ENCODE assay signal across 1 cellular context in the genomic region with DNA sequence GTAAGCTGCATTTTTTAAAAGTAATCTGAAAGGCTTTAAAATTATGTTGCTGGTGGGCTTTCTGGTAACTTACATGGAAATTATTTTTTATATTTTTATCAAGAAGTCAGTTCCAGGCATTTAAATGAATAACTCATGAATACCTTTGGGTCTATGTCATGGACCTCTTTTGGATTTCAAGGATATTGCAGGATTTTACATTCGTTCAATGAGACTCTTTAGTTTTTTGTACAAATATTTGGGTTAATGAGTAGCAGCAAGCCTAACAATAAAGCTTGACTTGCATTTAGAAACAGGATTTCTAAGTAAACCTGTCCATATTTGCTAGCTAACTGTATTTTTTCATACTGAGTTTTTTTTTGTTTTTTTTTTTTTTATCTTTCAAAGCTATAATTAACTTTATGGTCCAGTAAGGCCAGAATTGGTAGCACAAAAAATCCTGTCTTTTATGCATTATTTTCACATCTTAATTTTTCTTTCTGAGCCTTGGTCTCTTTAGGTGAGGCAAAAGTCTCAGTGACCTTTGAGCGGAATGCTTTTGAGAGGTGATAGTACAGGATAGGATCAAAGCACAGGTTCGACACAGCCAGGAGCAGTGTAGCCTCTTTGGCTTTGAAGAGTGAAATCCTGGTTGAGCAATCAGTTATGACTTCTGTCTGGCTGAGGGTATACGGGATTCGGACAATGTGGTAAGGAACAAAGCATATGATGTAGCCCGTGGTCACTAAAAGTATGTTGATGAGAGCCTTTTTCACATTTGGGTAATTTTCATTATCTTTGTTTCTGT.
TF ChIP-seq lines count a peak whose summit lies in the region.

No MANE protein-coding gene starts in this region.

TF ChIP-seq in HepG2, 621 proteins besides CTCF, POLR2A, EP300 and RAD21 (continued from another document):
- TF ChIP-seq, protein P1, sequence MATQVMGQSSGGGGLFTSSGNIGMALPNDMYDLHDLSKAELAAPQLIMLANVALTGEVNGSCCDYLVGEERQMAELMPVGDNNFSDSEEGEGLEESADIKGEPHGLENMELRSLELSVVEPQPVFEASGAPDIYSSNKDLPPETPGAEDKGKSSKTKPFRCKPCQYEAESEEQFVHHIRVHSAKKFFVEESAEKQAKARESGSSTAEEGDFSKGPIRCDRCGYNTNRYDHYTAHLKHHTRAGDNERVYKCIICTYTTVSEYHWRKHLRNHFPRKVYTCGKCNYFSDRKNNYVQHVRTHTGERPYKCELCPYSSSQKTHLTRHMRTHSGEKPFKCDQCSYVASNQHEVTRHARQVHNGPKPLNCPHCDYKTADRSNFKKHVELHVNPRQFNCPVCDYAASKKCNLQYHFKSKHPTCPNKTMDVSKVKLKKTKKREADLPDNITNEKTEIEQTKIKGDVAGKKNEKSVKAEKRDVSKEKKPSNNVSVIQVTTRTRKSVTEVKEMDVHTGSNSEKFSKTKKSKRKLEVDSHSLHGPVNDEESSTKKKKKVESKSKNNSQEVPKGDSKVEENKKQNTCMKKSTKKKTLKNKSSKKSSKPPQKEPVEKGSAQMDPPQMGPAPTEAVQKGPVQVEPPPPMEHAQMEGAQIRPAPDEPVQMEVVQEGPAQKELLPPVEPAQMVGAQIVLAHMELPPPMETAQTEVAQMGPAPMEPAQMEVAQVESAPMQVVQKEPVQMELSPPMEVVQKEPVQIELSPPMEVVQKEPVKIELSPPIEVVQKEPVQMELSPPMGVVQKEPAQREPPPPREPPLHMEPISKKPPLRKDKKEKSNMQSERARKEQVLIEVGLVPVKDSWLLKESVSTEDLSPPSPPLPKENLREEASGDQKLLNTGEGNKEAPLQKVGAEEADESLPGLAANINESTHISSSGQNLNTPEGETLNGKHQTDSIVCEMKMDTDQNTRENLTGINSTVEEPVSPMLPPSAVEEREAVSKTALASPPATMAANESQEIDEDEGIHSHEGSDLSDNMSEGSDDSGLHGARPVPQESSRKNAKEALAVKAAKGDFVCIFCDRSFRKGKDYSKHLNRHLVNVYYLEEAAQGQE (IDR thresholded peaks at IDR 0.05; ENCODE audit: borderline replicate concordance in 1 of 2, low read depth in 1 of 2, low read length in 2 of 2): peak in 1 of 2 experiments; percentile 61; a peak in 1 of 4 replicates
- peak; percentile 71 for TF ChIP-seq ZEB1 (IDR thresholded peaks at IDR 0.05; ENCODE audit: insufficient replicate concordance, low read depth)
- TF ChIP-seq NFIC (IDR thresholded peaks at IDR 0.05; ENCODE audit: low read length): peak; percentile 97
- TF ChIP-seq XRCC5 (optimal IDR thresholded peaks at IDR 0.05; ENCODE audit: low read length): peak; percentile 55
- TF ChIP-seq ZKSCAN8 (CRISPR knock-in tag; IDR thresholded peaks at IDR 0.05; ENCODE audit: borderline replicate concordance): peak; percentile 89
- no peak for TF ChIP-seq NR1H2 (CRISPR knock-in tag; IDR thresholded peaks at IDR 0.05; ENCODE audit: borderline replicate concordance, low read depth)
- no peak for TF ChIP-seq ZNF451 (CRISPR knock-in tag; IDR thresholded peaks at IDR 0.05)
- TF ChIP-seq, protein P2, sequence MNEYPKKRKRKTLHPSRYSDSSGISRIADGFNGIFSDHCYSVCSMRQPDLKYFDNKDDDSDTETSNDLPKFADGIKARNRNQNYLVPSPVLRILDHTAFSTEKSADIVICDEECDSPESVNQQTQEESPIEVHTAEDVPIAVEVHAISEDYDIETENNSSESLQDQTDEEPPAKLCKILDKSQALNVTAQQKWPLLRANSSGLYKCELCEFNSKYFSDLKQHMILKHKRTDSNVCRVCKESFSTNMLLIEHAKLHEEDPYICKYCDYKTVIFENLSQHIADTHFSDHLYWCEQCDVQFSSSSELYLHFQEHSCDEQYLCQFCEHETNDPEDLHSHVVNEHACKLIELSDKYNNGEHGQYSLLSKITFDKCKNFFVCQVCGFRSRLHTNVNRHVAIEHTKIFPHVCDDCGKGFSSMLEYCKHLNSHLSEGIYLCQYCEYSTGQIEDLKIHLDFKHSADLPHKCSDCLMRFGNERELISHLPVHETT (CRISPR knock-in tag; conservative IDR thresholded peaks at IDR 0.05): no peak
- TF ChIP-seq IRF2 (CRISPR knock-in tag; IDR thresholded peaks at IDR 0.05): peak; percentile 82; the same call in 1 of the 2 replicates
- TF ChIP-seq AHDC1 (CRISPR knock-in tag; IDR thresholded peaks at IDR 0.05; ENCODE audit: borderline replicate concordance): peak; percentile 97
- TF ChIP-seq NCOA2 (CRISPR knock-in tag; IDR thresholded peaks at IDR 0.05): peak; percentile 96
- no peak; the same call in 1 of the 2 replicates for TF ChIP-seq ZBTB34 (CRISPR knock-in tag; IDR thresholded peaks at IDR 0.05)
- TF ChIP-seq ISL2 (CRISPR knock-in tag; IDR thresholded peaks at IDR 0.05): peak; percentile 98
- no peak for TF ChIP-seq ZNF549 (CRISPR knock-in tag; IDR thresholded peaks at IDR 0.05)
- no peak for TF ChIP-seq HNRNPH1 (optimal IDR thresholded peaks at IDR 0.05; ENCODE audit: low read depth, low read length)
- TF ChIP-seq NR2F1 (CRISPR knock-in tag; IDR thresholded peaks at IDR 0.05): peak; percentile 77 to 91
- TF ChIP-seq MIER2 (CRISPR knock-in tag; IDR thresholded peaks at IDR 0.05): 0 out of 2 replicates have a peak, but pooled peaks have one; percentile 36
- TF ChIP-seq MLX (CRISPR knock-in tag; IDR thresholded peaks at IDR 0.05): peak; percentile 76; the same call in 1 of the 2 replicates
- TF ChIP-seq SIX4 (CRISPR knock-in tag; IDR thresholded peaks at IDR 0.05): peak; percentile 85; the same call in 1 of the 2 replicates
- no peak for TF ChIP-seq AKAP8 (CRISPR knock-in tag; IDR thresholded peaks at IDR 0.05)
- TF ChIP-seq BCL6 (CRISPR knock-in tag; IDR thresholded peaks at IDR 0.05): peak; percentile 89
- no peak for TF ChIP-seq BCLAF1 (IDR thresholded peaks at IDR 0.05)
- TF ChIP-seq ZNF124 (CRISPR knock-in tag; IDR thresholded peaks at IDR 0.05): no peak
- TF ChIP-seq, protein P3, sequence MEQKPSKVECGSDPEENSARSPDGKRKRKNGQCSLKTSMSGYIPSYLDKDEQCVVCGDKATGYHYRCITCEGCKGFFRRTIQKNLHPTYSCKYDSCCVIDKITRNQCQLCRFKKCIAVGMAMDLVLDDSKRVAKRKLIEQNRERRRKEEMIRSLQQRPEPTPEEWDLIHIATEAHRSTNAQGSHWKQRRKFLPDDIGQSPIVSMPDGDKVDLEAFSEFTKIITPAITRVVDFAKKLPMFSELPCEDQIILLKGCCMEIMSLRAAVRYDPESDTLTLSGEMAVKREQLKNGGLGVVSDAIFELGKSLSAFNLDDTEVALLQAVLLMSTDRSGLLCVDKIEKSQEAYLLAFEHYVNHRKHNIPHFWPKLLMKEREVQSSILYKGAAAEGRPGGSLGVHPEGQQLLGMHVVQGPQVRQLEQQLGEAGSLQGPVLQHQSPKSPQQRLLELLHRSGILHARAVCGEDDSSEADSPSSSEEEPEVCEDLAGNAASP (CRISPR knock-in tag; IDR thresholded peaks at IDR 0.05; ENCODE audit: borderline replicate concordance): peak; percentile 74; the same call in 1 of the 2 replicates
- peak; percentile 89 for TF ChIP-seq ERF (CRISPR knock-in tag; IDR thresholded peaks at IDR 0.05)
TF ChIP-seq in HepG2: peak in this region for 195.
